ENCODE assay signal across 22 cellular contexts in genomic region chr14:38400751-38401150, GRCh38.
A peak's percentile ranks its signal among the peaks of the same experiment; 100 is the strongest.
DNase-seq lines count a peak whose midpoint lies in the region; ATAC-seq and TF ChIP-seq lines count a peak whose summit lies in the region.
"Had no signal": no experiment of that assay in that cellular context is flagged by ENCODE, and none has a peak within 500 bp of the region (broad histone marks: within the 10 kb centered on the region; RNA-seq: fewer than 3 reads in every experiment).

No MANE protein-coding gene starts in this region.

- dilution Hi-C loops in IMR-90 (cut with HindIII; ENCODE audit: low sequenced_read_pairs, unreplicated experiment) (no loop called here), mammary epithelial cell (cut with HindIII; ENCODE audit: low sequenced_read_pairs) (no loop called here)

- H4K8ac ChIP-seq in IMR-90 (ENCODE audit: low read depth in 2 of 2, low read length in 2 of 2): peak overlapping the region in 1 of 2 experiments; percentile 63; a peak in 2 of 4 replicates
- H4K8ac ChIP-seq in mesenchymal stem cell (ENCODE audit: low read length): peak overlapping the region; percentile 15

- H3K4me2 ChIP-seq in IMR-90 (ENCODE audit: low read depth, low read length) (no peak overlapping the region), mesenchymal stem cell (ENCODE audit: low read length, poor library complexity, severe bottlenecking) (no peak overlapping the region), mammary epithelial cell (ENCODE audit: insufficient read depth, low read depth, low read length) (no peak overlapping the region)
- H3K4me2 ChIP-seq: BLaER1 had no signal

- H3K27ac Mint-ChIP-seq in type B pancreatic cell: no peak overlapping the region
- H3K27ac Mint-ChIP-seq: CD4-positive, alpha-beta memory T cell; CD4-positive, CD25-positive, alpha-beta regulatory T cell; CD8-positive, alpha-beta memory T cell had no signal

- H3K36me3 Mint-ChIP-seq in type B pancreatic cell: no peaks in the 10 kb centered on the region
- H3K36me3 Mint-ChIP-seq: CD14-positive monocyte; CD4-positive, alpha-beta memory T cell; CD4-positive, CD25-positive, alpha-beta regulatory T cell; CD8-positive, alpha-beta memory T cell had no signal

- in situ Hi-C loops in IMR-90 (cut with MboI; ENCODE audit: low sequenced_read_pairs) (no loop called here), mammary epithelial cell (cut with MboI; ENCODE audit: low sequenced_read_pairs in 2 of 2) (no loop called here)

- H3K36me3 ChIP-seq in IMR-90 (ENCODE audit: control insufficient read depth, insufficient read depth, low read length) (no peaks in the 10 kb centered on the region), mesenchymal stem cell (ENCODE audit: control insufficient read depth in 1 of 2, insufficient read depth in 2 of 2, low read depth in 1 of 2, low read length in 2 of 2) (no peaks in the 10 kb centered on the region), mammary epithelial cell (ENCODE audit: insufficient read depth, low read length) (no peaks in the 10 kb centered on the region)
- H3K36me3 ChIP-seq: BE2C, BLaER1 had no signal

- H2BK120ac ChIP-seq in IMR-90 (ENCODE audit: low read depth, low read length) (peak overlapping the region; percentile 83), mesenchymal stem cell (ENCODE audit: low read depth, low read length) (no peak overlapping the region)

- H3K79me1 ChIP-seq in IMR-90 (ENCODE audit: low read depth in 1 of 2, low read length in 2 of 2): peaks cover 0 to 3% of the 10 kb centered on the region in 2 experiments; a peak in 1 of 4 replicates
- no peaks in the 10 kb centered on the region for H3K79me1 ChIP-seq in mesenchymal stem cell (replicated peaks; ENCODE audit: low read length, poor library complexity, severe bottlenecking)

- H3K79me2 ChIP-seq in mammary epithelial cell (ENCODE audit: insufficient read depth, low read length): no peaks in the 10 kb centered on the region

- H3K14ac ChIP-seq in IMR-90 (replicated peaks; ENCODE audit: low read depth, low read length) (peak overlapping the region; percentile 82; the same call in 1 of the 2 replicates), mesenchymal stem cell (ENCODE audit: low read length in 2 of 2) (no peak overlapping the region)

- peak overlapping the region; percentile 60; the same call in 1 of the 2 replicates for H4K5ac ChIP-seq in IMR-90 (ENCODE audit: low read depth, low read length)

- H3K4me3 Mint-ChIP-seq in type B pancreatic cell: no peak overlapping the region
- H3K4me3 Mint-ChIP-seq: CD14-positive monocyte; CD4-positive, alpha-beta memory T cell; CD4-positive, CD25-positive, alpha-beta regulatory T cell; CD8-positive, alpha-beta memory T cell had no signal

- no peaks in the 10 kb centered on the region for H3K9me3 Mint-ChIP-seq in type B pancreatic cell

- H2BK15ac ChIP-seq in IMR-90 (ENCODE audit: low read depth, low read length) (peak overlapping the region; percentile 65; the same call in 2 of the 3 replicates), mesenchymal stem cell (ENCODE audit: low read depth, poor library complexity, severe bottlenecking) (no peak overlapping the region)

- H3K4ac ChIP-seq in IMR-90 (ENCODE audit: low read depth, low read length): peak overlapping the region; percentile 74
- H3K4ac ChIP-seq in mesenchymal stem cell (ENCODE audit: low read depth in 1 of 2, low read length in 2 of 2): peak overlapping the region in 1 of 2 experiments; percentile 11

- intact Hi-C loops in IMR-90 (cut with micrococcal nuclease) (loop anchor here (5.0 to 10.0 kb wide), 2 partner anchors 148 to 416 kb away; no protein-coding TSS in a partner anchor), mammary epithelial cell (cut with micrococcal nuclease) (no loop called here)

- H3K9ac ChIP-seq in IMR-90 (ENCODE audit: low read depth, low read length) (no peak overlapping the region), mesenchymal stem cell (ENCODE audit: low read length) (no peak overlapping the region), mammary epithelial cell (ENCODE audit: insufficient read depth, low read length) (no peak overlapping the region)
- H3K9ac ChIP-seq: BLaER1 had no signal

- H4K91ac ChIP-seq in IMR-90 (ENCODE audit: insufficient read depth, low read depth, low read length) (peak overlapping the region; percentile 68), mesenchymal stem cell (ENCODE audit: low read length) (peak overlapping the region; percentile 23)

- H3K4me1 Mint-ChIP-seq in type B pancreatic cell (ENCODE audit: unreplicated experiment): no peaks in the 10 kb centered on the region
- H3K4me1 Mint-ChIP-seq: CD14-positive monocyte; CD4-positive, alpha-beta memory T cell; CD4-positive, CD25-positive, alpha-beta regulatory T cell; CD8-positive, alpha-beta memory T cell had no signal

- H3K27me3 Mint-ChIP-seq in type B pancreatic cell: peaks cover 5% of the 10 kb centered on the region

- BruUV-seq in IMR-90 (replicated peaks; lab: Mats Ljungman, UMichigan) (no TSS peak), mammary epithelial cell (replicated peaks; lab: Mats Ljungman, UMichigan) (no TSS peak)

- H3K9me3 ChIP-seq in IMR-90 (ENCODE audit: control insufficient read depth, insufficient read depth, low read length): no peaks in the 10 kb centered on the region
- no peaks in the 10 kb centered on the region for H3K9me3 ChIP-seq in mesenchymal stem cell (ENCODE audit: control insufficient read depth, low read length)
- H3K9me3 ChIP-seq in mammary epithelial cell (replicated peaks; ENCODE audit: insufficient read depth, low read length): peaks cover 13% of the 10 kb centered on the region
- H3K9me3 ChIP-seq: BE2C, BLaER1 had no signal

- DNase-seq in IMR-90 (no peak), mesenchymal stem cell (no peak), mammary epithelial cell (no peak), type B pancreatic cell (ENCODE audit: extremely low spot score, unreplicated experiment) (no peak)
- DNase-seq in stimulated activated CD8-positive, alpha-beta memory T cell treated with anti-CD3 and anti-CD28 coated beads, Interleukin-4, amount 100 ng/mL, for 48 hours: no peak
- DNase-seq: 8988T; ACHN; BE2C; C1 segment of cervical spinal cord; CD4-positive, alpha-beta memory T cell; CD4-positive, CD25-positive, alpha-beta regulatory T cell; CD8-positive, alpha-beta memory T cell; COR-L47; DMS 273 treated with DMSO at 0.1 percent for 48 hours; DMS53; DMS79; DND-41; EL; GDM1 had no signal

- no peak overlapping the region for H2BK12ac ChIP-seq in mesenchymal stem cell (ENCODE audit: low read length in 2 of 2)

- no peak for TF ChIP-seq POLR2A in IMR-90 (IDR thresholded peaks at IDR 0.05; ENCODE audit: low read depth, low read length)

- H4K20me1 ChIP-seq in IMR-90 (ENCODE audit: insufficient read depth, low read length) (no peaks in the 10 kb centered on the region), mammary epithelial cell (ENCODE audit: insufficient read depth, low read length) (no peaks in the 10 kb centered on the region)
- H4K20me1 ChIP-seq: BLaER1 had no signal

- H3K27me3 ChIP-seq in IMR-90 (ENCODE audit: control insufficient read depth, insufficient read depth, low read length): no peaks in the 10 kb centered on the region
- peaks cover 0 to under 1% of the 10 kb centered on the region in 2 experiments for H3K27me3 ChIP-seq in mesenchymal stem cell (ENCODE audit: control insufficient read depth in 1 of 2, insufficient read depth in 1 of 2, low read length in 2 of 2)
- no peaks in the 10 kb centered on the region for H3K27me3 ChIP-seq in mammary epithelial cell (ENCODE audit: insufficient read depth, low read length)
- H3K27me3 ChIP-seq: BE2C, BLaER1 had no signal

- H2AK5ac ChIP-seq in IMR-90 (ENCODE audit: low read depth, low read length): peak overlapping the region; percentile 70; the same call in 1 of the 2 replicates
- H2AK5ac ChIP-seq in mesenchymal stem cell (ENCODE audit: low read length, severe bottlenecking): no peak overlapping the region

- H3K4me3 ChIP-seq in IMR-90 (ENCODE audit: insufficient read depth, low read depth, low read length) (no peak overlapping the region), mesenchymal stem cell (ENCODE audit: insufficient read depth in 1 of 2, low read depth in 1 of 2, low read length in 2 of 2) (no peak overlapping the region), mammary epithelial cell (replicated peaks in 1 of 3; ENCODE audit: insufficient read depth in 1 of 3, low read depth in 2 of 3, low read length in 3 of 3) (no peak overlapping the region)
- H3K4me3 ChIP-seq: BLaER1, GM12878 had no signal

- TF ChIP-seq RAD21 in IMR-90 (IDR thresholded peaks at IDR 0.05; ENCODE audit: low read length): no peak

- WGBS in IMR-90 (ENCODE audit: extremely low coverage in 2 of 2, insufficient read length in 1 of 2), 2 experiments: no CpG with 5 or more reads among the region's 3 CpGs
- WGBS in mesenchymal stem cell: 83% methylated on average over 1 of the region's 3 CpGs
- WGBS in mammary epithelial cell (ENCODE audit: low coverage, missing lambda C conversion rate): 7% methylated on average over 3 of the region's 3 CpGs

- H2AFZ ChIP-seq in IMR-90 (replicated peaks; ENCODE audit: low read length, poor library complexity) (no peak overlapping the region), mesenchymal stem cell (ENCODE audit: low read depth, low read length) (no peak overlapping the region), mammary epithelial cell (ENCODE audit: low read depth, low read length) (no peak overlapping the region)

- H3K27ac ChIP-seq in IMR-90 (ENCODE audit: insufficient read depth, low read length) (no peak overlapping the region), mesenchymal stem cell (ENCODE audit: low read length, poor library complexity, severe bottlenecking) (no peak overlapping the region), mammary epithelial cell (ENCODE audit: insufficient read depth, low read depth, low read length) (no peak overlapping the region)
- H3K27ac ChIP-seq: BLaER1 had no signal

- H3K9me1 ChIP-seq in IMR-90 (ENCODE audit: insufficient read depth, low read length): peaks cover 3% of the 10 kb centered on the region

- H2BK20ac ChIP-seq in IMR-90 (ENCODE audit: low read depth, low read length): peak overlapping the region; percentile 30

- H2AK9ac ChIP-seq in IMR-90 (replicated peaks; ENCODE audit: low read depth, low read length, poor library complexity): no peak overlapping the region

- H3K23ac ChIP-seq in IMR-90 (ENCODE audit: low read depth, low read length) (no peak overlapping the region), mesenchymal stem cell (ENCODE audit: low read length in 2 of 2) (no peak overlapping the region)

- POLR2A ChIA-PET in IMR-90 (lab: Charles Lee; ENCODE audit: unreplicated experiment): no interaction called here

- CTCF ChIA-PET in IMR-90 (lab: Yijun Ruan, JAX): no interaction called here
- CTCF ChIA-PET in mammary epithelial cell (lab: Charles Lee; ENCODE audit: low non-redundant PET): no interaction called here

- H3K4me1 ChIP-seq in IMR-90 (ENCODE audit: control insufficient read depth, insufficient read depth, low read length): peaks cover 8% of the 10 kb centered on the region
- peaks cover under 1% of the 10 kb centered on the region for H3K4me1 ChIP-seq in mesenchymal stem cell (ENCODE audit: control insufficient read depth, insufficient read depth, low read depth, low read length)
- no peaks in the 10 kb centered on the region for H3K4me1 ChIP-seq in mammary epithelial cell (ENCODE audit: insufficient read depth, low read length)

- H2BK5ac ChIP-seq in IMR-90 (ENCODE audit: low read depth, low read length, poor library complexity, severe bottlenecking) (peak overlapping the region; percentile 63), mesenchymal stem cell (ENCODE audit: low read depth, low read length, poor library complexity, severe bottlenecking) (no peak overlapping the region)

- H3K56ac ChIP-seq in IMR-90 (ENCODE audit: extremely low read depth, insufficient read depth, low read length): no peak overlapping the region

- H3K18ac ChIP-seq in IMR-90 (ENCODE audit: low read depth, low read length) (peak overlapping the region; percentile 86), mesenchymal stem cell (ENCODE audit: low read depth in 1 of 2, low read length in 2 of 2) (peak overlapping the region in 1 of 2 experiments; percentile 94)

- TF ChIP-seq CTCF in IMR-90 (conservative IDR thresholded peaks at IDR 0.05; ENCODE audit: low read depth, low read length) (no peak), mammary epithelial cell (conservative IDR thresholded peaks at IDR 0.05 in 1 of 2, IDR thresholded peaks at IDR 0.05 in 1 of 2; ENCODE audit: extremely low read depth in 1 of 2, insufficient read depth in 1 of 2, low read depth in 1 of 2, low read length in 2 of 2) (no peak), type B pancreatic cell (conservative IDR thresholded peaks at IDR 0.05) (no peak)

- ATAC-seq in IMR-90 (ENCODE audit: low read depth): no peak
- ATAC-seq: GM12878 had no signal
